In genomic region chr10:120735773-120736371, GRCh38 we compare ENCODE assay signal across 8 cellular contexts.
A peak's percentile ranks its signal among the peaks of the same experiment; 100 is the strongest.
DNase-seq lines count a peak whose midpoint lies in the region; ATAC-seq, FAIRE-seq and TF ChIP-seq lines count a peak whose summit lies in the region.

No MANE protein-coding gene starts in this region.

- no peak overlapping the region for H3K9ac ChIP-seq in GM12878 (ENCODE audit: control insufficient read depth, insufficient read depth, low read length)

- POLR2A ChIA-PET in AG04449 (lab: Yijun Ruan, JAX) (no interaction called here), GM12878 (lab: Charles Lee) (no interaction called here)

- H3K4me3 Mint-ChIP-seq in activated naive CD8-positive, alpha-beta T cell treated with anti-CD3 and anti-CD28 coated beads for 36 hours = no peak overlapping the region

- H3K79me2 ChIP-seq in GM12878 (ENCODE audit: control insufficient read depth, insufficient read depth, low read length) = no peaks in the 10 kb centered on the region

- H3K36me3 ChIP-seq in GM12878 (ENCODE audit: control insufficient read depth in 2 of 2, insufficient read depth in 2 of 2, low read length in 1 of 2) (no peaks in the 10 kb centered on the region), lower lobe of right lung (no peaks in the 10 kb centered on the region)

- H3K9me3 Mint-ChIP-seq in activated naive CD8-positive, alpha-beta T cell treated with anti-CD3 and anti-CD28 coated beads for 36 hours = no peaks in the 10 kb centered on the region

- H3K27me3 ChIP-seq in GM12878 (replicated peaks in 1 of 2; ENCODE audit: control insufficient read depth in 2 of 2, insufficient read depth in 2 of 2, low read length in 1 of 2) (no peaks in the 10 kb centered on the region), lower lobe of right lung (ENCODE audit: low read depth) (no peaks in the 10 kb centered on the region)

- no peak overlapping the region for H3K4me3 ChIP-seq in AG04449 (ENCODE audit: low read depth, low read length)
- H3K4me3 ChIP-seq in GM12878 = no peak overlapping the region
- no peak overlapping the region for H3K4me3 ChIP-seq in lower lobe of right lung

- TF ChIP-seq EP300 in GM12878 (IDR thresholded peaks at IDR 0.05; ENCODE audit: borderline replicate concordance in 1 of 2, control insufficient read depth in 1 of 2, low read depth in 2 of 2, low read length in 2 of 2) = no peak

- intact Hi-C loops in GM12878 (cut with micrococcal nuclease; ENCODE audit: unreplicated experiment) (loop anchor here (1.0 to 10.0 kb wide), 2 partner anchors 313 to 511 kb away; no protein-coding TSS in a partner anchor), lower lobe of right lung (cut with DNase I) (no loop called here)

- TF ChIP-seq RAD21 in GM12878 (IDR thresholded peaks at IDR 0.05; ENCODE audit: insufficient read depth, low read depth, low read length) = peak; percentile 62

- FAIRE-seq in GM18507 (lab: Jason Lieb, UNC) (peak; percentile 62), GM12878 (lab: Jason Lieb, UNC) (peak; percentile 72)

- 19% methylated on average over 5 of the region's 5 CpGs for WGBS in GM12878 (ENCODE audit: insufficient coverage, insufficient replicate concordance, low lambda C conversion rate, missing lambda C conversion rate)

- H3K4me1 ChIP-seq in GM12878 (ENCODE audit: control insufficient read depth, insufficient read depth, low read length) (no peaks in the 10 kb centered on the region), lower lobe of right lung (peaks cover 5% of the 10 kb centered on the region)

- SMC1A ChIA-PET in GM12878 (lab: Charles Lee; ENCODE audit: uncharacterized antibody, unreplicated experiment) = interaction anchor here (1.3 to 1.7 kb wide), 4 partner anchors 10 to 320 kb away, joined by 4 to 7 read pairs (median 4); no protein-coding TSS in a partner anchor

- peak; percentile 40 for TF ChIP-seq CTCF in AG04449 (IDR thresholded peaks at IDR 0.05; ENCODE audit: insufficient read depth, low read length, missing control alignments)
- TF ChIP-seq CTCF in GM12878 (IDR thresholded peaks at IDR 0.05 in 2 of 3, conservative IDR thresholded peaks at IDR 0.05 in 1 of 3; ENCODE audit: control insufficient read depth in 2 of 3, extremely low read depth in 1 of 3, insufficient read depth in 1 of 3, low read depth in 3 of 3, low read length in 3 of 3) = peak; percentile 55 to 68 (median 56)
- peak; percentile 71 for TF ChIP-seq CTCF in lower lobe of right lung (IDR thresholded peaks at IDR 0.05)

- no peaks in the 10 kb centered on the region for H4K20me1 ChIP-seq in GM12878 (ENCODE audit: control insufficient read depth, insufficient read depth)

- H3K27ac Mint-ChIP-seq in activated naive CD8-positive, alpha-beta T cell treated with anti-CD3 and anti-CD28 coated beads for 36 hours = no peak overlapping the region

- H3K9me3 ChIP-seq in GM12878 (replicated peaks; ENCODE audit: control insufficient read depth, insufficient read depth, low read length) = no peaks in the 10 kb centered on the region
- no peaks in the 10 kb centered on the region for H3K9me3 ChIP-seq in lower lobe of right lung

- no peak overlapping the region for H2AFZ ChIP-seq in GM12878 (ENCODE audit: control insufficient read depth, low read depth, low read length)

- no peaks in the 10 kb centered on the region for H3K4me1 Mint-ChIP-seq in activated naive CD8-positive, alpha-beta T cell treated with anti-CD3 and anti-CD28 coated beads for 36 hours

- in situ Hi-C loops in GM12878 (cut with MboI) = loop anchor here (5.0 kb wide), 1 partner anchor 314 kb away; no protein-coding TSS in a partner anchor

- no TSS peak for BruUV-seq in GM12878 (replicated peaks; lab: Mats Ljungman, UMichigan)

- no peak for TF ChIP-seq POLR2A in GM12878 (IDR thresholded peaks at IDR 0.05; ENCODE audit: low read depth, low read length)

- no peaks in the 10 kb centered on the region for H3K36me3 Mint-ChIP-seq in activated naive CD8-positive, alpha-beta T cell treated with anti-CD3 and anti-CD28 coated beads for 36 hours

- H3K4me2 ChIP-seq in GM12878 (ENCODE audit: control insufficient read depth, insufficient read depth) = no peak overlapping the region

- no peak for DNase-seq in AG04449 (ENCODE audit: low read depth, low spot score)
- no peak for DNase-seq in GM18507 (ENCODE audit: extremely low spot score, insufficient read length, low read depth)
- DNase-seq in NAMALWA (ENCODE audit: low spot score) = peak; percentile 58
- peak; percentile 7 for DNase-seq in GM12878 (ENCODE audit: low read depth, low spot score)
- no peak for DNase-seq in lower lobe of right lung
- no peak for DNase-seq in activated naive CD8-positive, alpha-beta T cell treated with anti-CD3 and anti-CD28 coated beads for 36 hours

- H3K27ac ChIP-seq in GM12878 (ENCODE audit: control insufficient read depth, insufficient read depth) (no peak overlapping the region), lower lobe of right lung (no peak overlapping the region)

- CTCF ChIA-PET in AG04449 (lab: Yijun Ruan, JAX) = interaction anchor here (0.7 to 3.8 kb wide), 24 partner anchors 8 to 515 kb away, joined by 3 to 39 read pairs (median 4); no protein-coding TSS in a partner anchor
- CTCF ChIA-PET in GM12878 (lab: Yijun Ruan, JAX) = interaction anchor here (0.5 to 5.6 kb wide), 16 partner anchors 11 to 515 kb away, joined by 3 to 64 read pairs (median 3); no protein-coding TSS in a partner anchor

- ATAC-seq in GM12878 (peak; percentile 85), lower lobe of right lung (peak; percentile 42 to 62), HG02884 (IDR thresholded peaks at IDR 0.05; ENCODE audit: unreplicated experiment) (no peak), HG03196 (IDR thresholded peaks at IDR 0.05; ENCODE audit: unreplicated experiment) (no peak)

- H3K27me3 Mint-ChIP-seq in activated naive CD8-positive, alpha-beta T cell treated with anti-CD3 and anti-CD28 coated beads for 36 hours = peaks cover 19% of the 10 kb centered on the region

- RAD21 ChIA-PET in GM12878 (lab: Charles Lee; ENCODE audit: unreplicated experiment) = interaction anchor here (4.1 kb wide), 1 partner anchor 312 kb away, joined by 34 read pairs; no protein-coding TSS in a partner anchor

TF ChIP-seq in GM12878, 131 proteins besides CTCF, POLR2A, EP300 and RAD21:
- TF ChIP-seq HDGF (IDR thresholded peaks at IDR 0.05) (no peak), SREBF1 (IDR thresholded peaks at IDR 0.05; ENCODE audit: low read length) (no peak), YBX1 (IDR thresholded peaks at IDR 0.05) (no peak), SMC3 (IDR thresholded peaks at IDR 0.05; ENCODE audit: borderline replicate concordance, low read length) (peak; percentile 72; the same call in 1 of the 2 replicates), CBX3 (IDR thresholded peaks at IDR 0.05; ENCODE audit: borderline replicate concordance, low read depth) (no peak)

Comparison
In these comparisons a context has a peak if more than half of its experiments do, and no peak if none do; other contexts are left out.
1. DNase-seq: peak in NAMALWA (single experiment) and GM12878 (single experiment); none in AG04449 (single experiment), GM18507 (single experiment), lower lobe of right lung (single experiment) and activated naive CD8-positive, alpha-beta T cell treated with anti-CD3 and anti-CD28 coated beads for 36 hours (single experiment).
2. ATAC-seq: peak in GM12878 (single experiment) and lower lobe of right lung (2 of 2); none in HG02884 (single experiment) and HG03196 (single experiment).
3. Peak in every context shown above with its lines, with median percentiles within 50 percentile points of each other: CTCF ChIP-seq.